ENCODE assay signal across 8 cellular contexts in genomic region chr1:159008744-159009188, GRCh38. TPM values are rescaled to one million over a fixed set of nuclear protein-coding genes. Genes with fewer than 3 reads are reported as not detected.
A peak's percentile ranks its signal among the peaks of the same experiment; 100 is the strongest.
DNase-seq lines count a peak whose midpoint lies in the region; ATAC-seq and TF ChIP-seq lines count a peak whose summit lies in the region.

No MANE protein-coding gene starts in this region.

- no peaks in the 10 kb centered on the region for H3K27me3 ChIP-seq in BLaER1 treated with 17β-estradiol and CSF1 and Interleukin-3, amounts not matched to agents 10 nM and 100 nM

- no peak for TF ChIP-seq CTCF in fibroblast of villous mesenchyme (IDR thresholded peaks at IDR 0.05; ENCODE audit: insufficient read depth, low read depth, low read length)

- peaks cover 7 to 15% (median 8%) of the 10 kb centered on the region in 11 experiments; a peak in 18 of 22 replicates for H3K36me3 ChIP-seq in BLaER1 treated with 17β-estradiol and CSF1 and Interleukin-3, amounts not matched to agents 10 nM and 100 nM

- peak overlapping the region in 10 of 11 experiments; percentile 21 to 96 (median 91); a peak in 16 of 22 replicates for H3K9ac ChIP-seq in BLaER1 treated with 17β-estradiol and CSF1 and Interleukin-3, amounts not matched to agents 10 nM and 100 nM

- peaks cover 40 to 62% (median 47%) of the 10 kb centered on the region in 10 experiments for H3K4me1 ChIP-seq in BLaER1 treated with 17β-estradiol and CSF1 and Interleukin-3, amounts not matched to agents 10 nM and 100 nM

- peak overlapping the region; percentile 83 to 99 (median 94); a peak in 21 of 22 replicates for H3K27ac ChIP-seq in BLaER1 treated with 17β-estradiol and CSF1 and Interleukin-3, amounts not matched to agents 10 nM and 100 nM

- H3K9me3 ChIP-seq in BLaER1 treated with 17β-estradiol and CSF1 and Interleukin-3, amounts not matched to agents 10 nM and 100 nM (replicated peaks in 1 of 11): peaks cover 0 to 13% (median 8%) of the 10 kb centered on the region in 11 experiments; a peak in 13 of 22 replicates

- no peaks in the 10 kb centered on the region for H4K20me1 ChIP-seq in BLaER1 treated with 17β-estradiol and CSF1 and Interleukin-3, amounts not matched to agents 10 nM and 100 nM

- peak overlapping the region in 8 of 10 experiments; percentile 72 to 90 (median 80); a peak in 11 of 20 replicates for H3K4me3 ChIP-seq in BLaER1 treated with 17β-estradiol and CSF1 and Interleukin-3, amounts not matched to agents 10 nM and 100 nM
- no peak overlapping the region for H3K4me3 ChIP-seq in fibroblast of villous mesenchyme (ENCODE audit: low read depth, low read length)

- peak overlapping the region; percentile 70 to 93 (median 83) for H3K4me2 ChIP-seq in BLaER1 treated with 17β-estradiol and CSF1 and Interleukin-3, amounts not matched to agents 10 nM and 100 nM

- ATAC-seq in GM19395 (IDR thresholded peaks at IDR 0.05; ENCODE audit: unreplicated experiment): peak; percentile 78
- peak; percentile 65 for ATAC-seq in HG03457 (IDR thresholded peaks at IDR 0.05; ENCODE audit: unreplicated experiment)

- DNase-seq in activated CD4-positive, alpha-beta T cell treated with anti-CD3 and anti-CD28 coated beads, Interleukin-2, amount 50 U/mL, for 48 hours: peak; percentile 48 to 70
- DNase-seq in fibroblast of villous mesenchyme (ENCODE audit: low read depth): peak; percentile 56
- DNase-seq in stimulated activated CD8-positive, alpha-beta memory T cell treated with anti-CD3 and anti-CD28 coated beads, Interleukin-15, amount 100 ng/mL, for 48 hours (ENCODE audit: low read depth in 2 of 2): peak; percentile 33 to 53
- no peak for DNase-seq in HuH-7 (ENCODE audit: low spot score)
- DNase-seq in kidney tubule cell (ENCODE audit: low spot score): no peak

RNA-seq across cellular contexts. Expression of gene IFI16, which starts 0.9 kb away (rescaled TPM):
- 59.9 and 60.5 TPM in 2 replicates for total RNA-seq in fibroblast of villous mesenchyme

Comparison
In these comparisons a context has a peak if more than half of its experiments do, and no peak if none do; other contexts are left out.
1. DNase-seq: peak in activated CD4-positive, alpha-beta T cell treated with anti-CD3 and anti-CD28 coated beads, Interleukin-2, amount 50 U/mL, for 48 hours (2 of 2), fibroblast of villous mesenchyme (single experiment) and stimulated activated CD8-positive, alpha-beta memory T cell treated with anti-CD3 and anti-CD28 coated beads, Interleukin-15, amount 100 ng/mL, for 48 hours (2 of 2); none in HuH-7 (single experiment) and kidney tubule cell (single experiment).